Comparison of ENCODE assay signal across 17 cellular contexts in genomic region chr10:71978988-71979691, GRCh38. TPM values are rescaled to one million over a fixed set of nuclear protein-coding genes. Genes with fewer than 3 reads are reported as not detected.
DNase-seq lines count a peak whose midpoint lies in the region; ATAC-seq, FAIRE-seq and TF ChIP-seq lines count a peak whose summit lies in the region.
"Had no signal": no experiment of that assay in that cellular context is flagged by ENCODE, and none has a peak within 500 bp of the region (broad histone marks: within the 10 kb centered on the region; RNA-seq: fewer than 3 reads in every experiment).

No MANE protein-coding gene starts in this region.

- DNase-seq in HepG2 (ENCODE audit: low spot score) (no peak), right lobe of liver (no peak), hepatocyte (ENCODE audit: low spot score) (no peak), endodermal cell (no peak), NCI-H524 treated with DMSO at 0.1 percent for 48 hours (lab: John Stamatoyannopoulos, UW) (no peak), T-helper 1 cell (no peak), RCC 7860 (ENCODE audit: low spot score) (no peak)
- DNase-seq: activated CD4-positive, alpha-beta T cell treated with anti-CD3 and anti-CD28 coated beads for 4 hours; activated T-cell treated with anti-CD3 and anti-CD28 coated beads for 4 hours; colonic mucosa; NCI-H1092 treated with DMSO at 0.1 percent for 48 hours; NCI-H2171; stimulated activated naive CD4-positive, alpha-beta T cell had no signal

- H3K27me3 ChIP-seq in HepG2 (ENCODE audit: control insufficient read depth in 1 of 2, insufficient read depth in 2 of 2, low read length in 2 of 2) (no peaks in the 10 kb centered on the region), right lobe of liver (no peaks in the 10 kb centered on the region), hepatocyte (no peaks in the 10 kb centered on the region), rectal smooth muscle tissue (ENCODE audit: control insufficient read depth, insufficient read depth, low read length) (no peaks in the 10 kb centered on the region), endodermal cell (ENCODE audit: control insufficient read depth, insufficient read depth, low read length, poor library complexity, severe bottlenecking) (no peaks in the 10 kb centered on the region)
- H3K27me3 ChIP-seq: colonic mucosa had no signal

- H2AFZ ChIP-seq in HepG2 (ENCODE audit: low read length): no peak overlapping the region
- H2AFZ ChIP-seq in hepatocyte: no peak overlapping the region

- peaks cover 15% of the 10 kb centered on the region for H3K4me1 Mint-ChIP-seq in endodermal cell

- TF ChIP-seq RAD21 in HepG2 (CRISPR knock-in tag; IDR thresholded peaks at IDR 0.05): no peak

- H3K27ac Mint-ChIP-seq in endodermal cell: no peak overlapping the region
- H3K27ac Mint-ChIP-seq: T-helper 2 cell treated with Interferon-gamma antibody and Interleukin-4, amounts not matched to agents 5 μg/mL and 100 μg/mL, for 36 hours had no signal

- H3K4me1 ChIP-seq in HepG2 (ENCODE audit: insufficient read depth, low read length) (peaks cover 100% of the 10 kb centered on the region), right lobe of liver (peaks cover 0 to 22% (median 14%) of the 10 kb centered on the region in 4 donors), hepatocyte (ENCODE audit: insufficient read depth) (peaks cover 55% of the 10 kb centered on the region), rectal smooth muscle tissue (ENCODE audit: control insufficient read depth, insufficient read depth, low read length) (peaks cover 68% of the 10 kb centered on the region), endodermal cell (ENCODE audit: control insufficient read depth, insufficient read depth, low read length) (peaks cover 2% of the 10 kb centered on the region)

- CTCF ChIA-PET in HepG2 (lab: Yijun Ruan, JAX; ENCODE audit: low intra/inter-chr PET ratio, low total read pairs): no interaction called here

- 91% methylated on average over 15 of the region's 15 CpGs for WGBS in HepG2 (ENCODE audit: low lambda C conversion rate)
- WGBS in right lobe of liver (ENCODE audit: insufficient coverage, low coverage, low lambda C conversion rate, missing lambda C conversion rate): 89% methylated on average over 14 of the region's 15 CpGs
- WGBS in hepatocyte (ENCODE audit: low lambda C conversion rate, missing lambda C conversion rate): 84% methylated on average over 15 of the region's 15 CpGs
- 88 to 91% methylated on average over 6 to 15 of the region's 15 CpGs for WGBS in endodermal cell (ENCODE audit: insufficient coverage in 1 of 2, insufficient read length in 1 of 2), 2 experiments

- intact Hi-C loops in HepG2 (cut with micrococcal nuclease; ENCODE audit: unreplicated experiment): no loop called here
- intact Hi-C loops in right lobe of liver (cut with DNase I): no loop called here

- in situ Hi-C loops in HepG2 (cut with HindIII; ENCODE audit: extremely low pct_ligation_motif_present, low pct_unique_long_range_greater_than_20kb): no loop called here

- TF ChIP-seq CTCF in HepG2 (CRISPR knock-in tag; IDR thresholded peaks at IDR 0.05) (no peak), right lobe of liver (IDR thresholded peaks at IDR 0.05) (no peak), hepatocyte (IDR thresholded peaks at IDR 0.05; ENCODE audit: poor library complexity) (no peak), endodermal cell (conservative IDR thresholded peaks at IDR 0.05) (no peak)

- ATAC-seq in HepG2: no peak
- ATAC-seq in right lobe of liver: no peak

- no peaks in the 10 kb centered on the region for H3K27me3 Mint-ChIP-seq in endodermal cell (ENCODE audit: insufficient read depth)

- H3K9me3 Mint-ChIP-seq in endodermal cell: no peaks in the 10 kb centered on the region
- H3K9me3 Mint-ChIP-seq: T-helper 2 cell treated with Interferon-gamma antibody and Interleukin-4, amounts not matched to agents 5 μg/mL and 100 μg/mL, for 36 hours had no signal

- POLR2A ChIA-PET in HepG2 (lab: Yijun Ruan, JAX): no interaction called here

- H3K27ac ChIP-seq in HepG2 (ENCODE audit: extremely low read length, insufficient read depth, low read length): peak overlapping the region; percentile 73
- no peak overlapping the region for H3K27ac ChIP-seq in right lobe of liver
- H3K27ac ChIP-seq in hepatocyte: peak overlapping the region; percentile 44
- H3K27ac ChIP-seq in rectal smooth muscle tissue (ENCODE audit: low read depth, low read length): peak overlapping the region; percentile 17
- no peak overlapping the region for H3K27ac ChIP-seq in endodermal cell (ENCODE audit: low read depth, low read length)
- H3K27ac ChIP-seq: colonic mucosa had no signal

- no peaks in the 10 kb centered on the region for H3K9me2 ChIP-seq in hepatocyte (replicated peaks; ENCODE audit: insufficient read depth)

- H3K4me3 ChIP-seq in HepG2 (replicated peaks in 1 of 3; ENCODE audit: insufficient read depth in 1 of 3, low read depth in 2 of 3, low read length in 3 of 3) (no peak overlapping the region), right lobe of liver (no peak overlapping the region), hepatocyte (no peak overlapping the region), rectal smooth muscle tissue (ENCODE audit: low read length) (no peak overlapping the region), endodermal cell (ENCODE audit: low read length) (no peak overlapping the region)
- H3K4me3 ChIP-seq: colonic mucosa, K562, skin epidermis had no signal

- H3K79me2 ChIP-seq in HepG2 (ENCODE audit: insufficient read depth, low read length): peaks cover 88% of the 10 kb centered on the region
- peaks cover 84% of the 10 kb centered on the region for H3K79me2 ChIP-seq in hepatocyte

- H3K36me3 Mint-ChIP-seq in endodermal cell (ENCODE audit: low read depth): peaks cover 2% of the 10 kb centered on the region

- TF ChIP-seq POLR2A in HepG2 (IDR thresholded peaks at IDR 0.05; ENCODE audit: insufficient read depth in 1 of 2, low read depth in 2 of 2, low read length in 2 of 2) (no peak), right lobe of liver (IDR thresholded peaks at IDR 0.05) (no peak)

- TF ChIP-seq EP300 in HepG2 (IDR thresholded peaks at IDR 0.05; ENCODE audit: low read depth in 2 of 2, low read length in 2 of 2) (no peak), HepG2 (CRISPR knock-in tag; IDR thresholded peaks at IDR 0.05; ENCODE audit: borderline replicate concordance) (no peak)

- H4K20me1 ChIP-seq in HepG2 (ENCODE audit: insufficient read depth, low read length) (no peaks in the 10 kb centered on the region), hepatocyte (ENCODE audit: insufficient read depth, poor library complexity, severe bottlenecking) (peaks cover 5% of the 10 kb centered on the region)

- H3K9ac ChIP-seq in HepG2 (ENCODE audit: insufficient read depth, low read depth, low read length) (no peak overlapping the region), rectal smooth muscle tissue (ENCODE audit: low read length) (no peak overlapping the region), endodermal cell (ENCODE audit: extremely low read depth, low read length, poor library complexity, severe bottlenecking) (no peak overlapping the region)

- no peak for FAIRE-seq in HepG2 (lab: Jason Lieb, UNC)
- no peak for FAIRE-seq in RCC 7860 (lab: Jason Lieb, UNC)

- H3K36me3 ChIP-seq in HepG2 (replicated peaks in 1 of 2; ENCODE audit: control insufficient read depth in 1 of 2, insufficient read depth in 2 of 2, low read length in 2 of 2) (peaks cover 0 to 6% of the 10 kb centered on the region in 2 experiments; a peak in 3 of 5 replicates), right lobe of liver (no peaks in the 10 kb centered on the region), hepatocyte (replicated peaks; ENCODE audit: insufficient read depth, low read depth) (no peaks in the 10 kb centered on the region), rectal smooth muscle tissue (ENCODE audit: control insufficient read depth, insufficient read depth, low read length) (no peaks in the 10 kb centered on the region), endodermal cell (ENCODE audit: control insufficient read depth, insufficient read depth, low read length) (no peaks in the 10 kb centered on the region)
- H3K36me3 ChIP-seq: colonic mucosa had no signal

- H3K4me3 Mint-ChIP-seq in endodermal cell: no peak overlapping the region
- H3K4me3 Mint-ChIP-seq: T-helper 2 cell treated with Interferon-gamma antibody and Interleukin-4, amounts not matched to agents 5 μg/mL and 100 μg/mL, for 36 hours had no signal

- H3K4me2 ChIP-seq in HepG2 (ENCODE audit: low read depth, low read length) (no peak overlapping the region), hepatocyte (no peak overlapping the region)

- H3K9me3 ChIP-seq in HepG2 (ENCODE audit: low read length): no peaks in the 10 kb centered on the region
- no peaks in the 10 kb centered on the region for H3K9me3 ChIP-seq in right lobe of liver
- H3K9me3 ChIP-seq in hepatocyte (ENCODE audit: low read depth): no peaks in the 10 kb centered on the region
- no peaks in the 10 kb centered on the region for H3K9me3 ChIP-seq in endodermal cell (ENCODE audit: control insufficient read depth, low read length)
- H3K9me3 ChIP-seq: colonic mucosa had no signal

- BruUV-seq in HepG2 (replicated peaks; lab: Mats Ljungman, UMichigan): no TSS peak

RNA-seq across cellular contexts. Expression of gene CHST3, which starts 14.9 kb away (rescaled TPM):
- 13.4 and 18.7 TPM in 2 replicates for total RNA-seq in HepG2 (2016; rRNA removed; fragmentation: Illumina TruSeq; extraction: Trizol)
- 1.8 and 1.9 TPM in 2 replicates for total RNA-seq in HepG2 (2016; cell fraction: cytosol; rRNA removed; fragmentation: Illumina TruSeq; extraction: Trizol; ENCODE audit: low read depth)
- total RNA-seq in HepG2 (2016; cell fraction: insoluble cytoplasmic fraction; rRNA removed; fragmentation: Illumina TruSeq; extraction: Trizol): 12.3 and 17.7 TPM in 2 replicates
- total RNA-seq in HepG2 (2016; cell fraction: membrane; rRNA removed; fragmentation: Illumina TruSeq; extraction: Trizol): 7.4 and 7.7 TPM in 2 replicates
- total RNA-seq in HepG2 (2016; cell fraction: nucleus; rRNA removed; fragmentation: Illumina TruSeq; extraction: Trizol): 18.2 and 22.8 TPM in 2 replicates
- 7.2 and 8.1 TPM in 2 replicates for polyA plus RNA-seq in HepG2 (2011; rRNA removed)
- 6.1 and 6.3 TPM in 2 replicates for polyA plus RNA-seq in HepG2 (2011; cell fraction: cytosol; rRNA removed)
- 9.2 and 10.1 TPM in 2 replicates for polyA plus RNA-seq in HepG2 (2011; cell fraction: nucleus; rRNA removed)
- polyA plus RNA-seq in HepG2 (2012): 4.5 and 6.1 TPM in 2 replicates
- polyA plus RNA-seq in HepG2 (2016; cell fraction: cytosol; fragmentation: Illumina TruSeq; extraction: Trizol; ENCODE audit: low read depth): 1.2 and 1.3 TPM in 2 replicates
- polyA plus RNA-seq in HepG2 (2016; cell fraction: insoluble cytoplasmic fraction; fragmentation: Illumina TruSeq; extraction: Trizol; ENCODE audit: low read depth): 8.1 and 9.2 TPM in 2 replicates
- polyA plus RNA-seq in HepG2 (2016; cell fraction: membrane; fragmentation: Illumina TruSeq; extraction: Trizol; ENCODE audit: low read depth): 2.9 and 3.3 TPM in 2 replicates
- 25.5 and 27.0 TPM in 2 replicates for polyA plus RNA-seq in HepG2 (2016; cell fraction: nucleus; fragmentation: Illumina TruSeq; extraction: Trizol; ENCODE audit: insufficient read depth, low read depth)
- 22.4 and 23.3 TPM in 2 replicates for polyA minus RNA-seq in HepG2 (2011; rRNA and poly(A)+ RNA removed; ENCODE audit: low replicate concordance)
- 9.6 TPM in 2 replicates for polyA minus RNA-seq in HepG2 (2011; cell fraction: cytosol; rRNA and poly(A)+ RNA removed)
- polyA minus RNA-seq in HepG2 (2011; cell fraction: nucleus; rRNA and poly(A)+ RNA removed): 9.7 and 10.7 TPM in 2 replicates
- total RNA-seq in right lobe of liver: 1 to 10 TPM in 5 of 6 experiments, under 1 TPM in 1; 0.81 to 2.5 (median 1.8) TPM
- total RNA-seq in hepatocyte: 13.0 and 14.1 TPM in 2 replicates
- 6.1 and 6.8 TPM in 2 replicates for polyA plus RNA-seq in hepatocyte
- 10 to 100 TPM; 12.9 to 40.8 TPM for total RNA-seq in endodermal cell
- polyA plus RNA-seq in endodermal cell (2013, experiment 1 of 2): 12.8 TPM
- polyA plus RNA-seq in endodermal cell (2013, experiment 2 of 2): 11.8 TPM

Comparison
In these comparisons a context has a peak if more than half of its experiments do, and no peak if none do; other contexts are left out.
1. H3K27ac ChIP-seq: peak in HepG2 (single experiment), hepatocyte (single experiment) and rectal smooth muscle tissue (single experiment); none in right lobe of liver (0 of 3) and endodermal cell (single experiment).